8 cellular contexts compared by ENCODE assay signal in the genomic region with DNA sequence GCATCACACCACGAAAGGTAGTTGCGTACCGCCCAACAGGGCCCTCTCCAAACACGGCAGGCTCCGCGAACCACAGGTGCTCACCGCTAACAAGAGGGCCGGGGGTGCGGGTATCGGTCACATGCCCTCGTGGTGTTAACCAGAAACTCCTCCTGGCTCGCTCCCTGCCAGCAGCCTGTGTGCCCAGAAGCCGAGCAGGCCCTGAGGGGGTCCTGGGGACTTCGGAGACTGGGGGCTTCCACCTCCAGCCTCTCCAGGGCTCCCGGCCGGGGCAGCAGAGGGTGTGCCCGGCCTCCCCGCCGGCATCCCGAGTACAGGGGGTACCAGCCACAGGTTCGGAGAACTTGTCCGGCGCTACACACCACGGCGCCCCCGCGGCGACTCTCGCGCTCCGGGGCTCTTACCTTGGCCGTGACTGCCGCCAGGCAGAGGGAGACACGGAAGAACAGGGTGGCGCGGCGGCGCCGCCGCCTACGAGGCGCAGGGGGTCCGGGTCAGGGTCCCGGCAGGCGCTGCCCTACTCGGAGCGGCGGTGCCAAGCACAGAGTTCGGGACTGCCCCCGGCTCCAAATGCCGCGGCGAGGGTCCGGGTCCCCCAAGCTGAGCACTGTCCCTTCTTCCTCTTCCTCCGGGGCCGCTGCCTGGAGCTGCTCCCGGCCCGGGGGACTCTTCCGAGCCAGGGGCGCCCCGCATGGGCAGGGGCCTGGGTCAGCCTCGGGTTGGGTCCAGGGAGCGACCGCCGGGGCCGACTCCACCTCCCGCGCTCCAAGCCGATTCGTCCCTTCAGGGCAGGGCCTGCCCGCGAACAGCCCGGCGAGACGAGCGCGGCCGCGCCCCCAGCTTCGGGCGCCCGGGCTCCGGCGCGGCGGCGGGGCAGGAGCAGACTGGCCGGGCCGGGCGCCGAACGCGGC. TPM values are rescaled to one million over a fixed set of nuclear protein-coding genes. Genes with fewer than 3 reads are reported as not detected.
DNase-seq lines count a peak whose midpoint lies in the region; ATAC-seq, FAIRE-seq and TF ChIP-seq lines count a peak whose summit lies in the region.

A gene (minus strand): TSS at position 886 of the 911 bp plus-strand sequence.

- no peak within 1 kb of the TSS for H3K27ac ChIP-seq in effector memory CD4-positive, alpha-beta T cell (ENCODE audit: insufficient read depth, low read length, poor library complexity, severe bottlenecking)
- H3K27ac ChIP-seq in temporal lobe (ENCODE audit: low read depth, low read length), result peak within 1 kb of the TSS; percentile 65

- H3K27me3 ChIP-seq in effector memory CD4-positive, alpha-beta T cell (replicated peaks; ENCODE audit: control insufficient read depth, insufficient read depth, low read length, poor library complexity, severe bottlenecking), result peaks cover 19% of the 10 kb centered on the region

- peak within 1 kb of the TSS; percentile 94 for H3K4me3 Mint-ChIP-seq in memory B cell

- no peaks in the 10 kb centered on the region for H3K9me3 ChIP-seq in effector memory CD4-positive, alpha-beta T cell (ENCODE audit: control insufficient read depth, low read length)

- peaks cover 7% of the 10 kb centered on the region for H3K4me1 ChIP-seq in effector memory CD4-positive, alpha-beta T cell (ENCODE audit: control insufficient read depth, insufficient read depth, low read length, poor library complexity, severe bottlenecking)

- H3K36me3 ChIP-seq in effector memory CD4-positive, alpha-beta T cell (ENCODE audit: control insufficient read depth, insufficient read depth, low read length), result no peaks in the 10 kb centered on the region

- FAIRE-seq in GM12892 (lab: Jason Lieb, UNC), result peak; percentile 50

- DNase-seq in GM12892 (ENCODE audit: insufficient read length) (no peak), RPMI8226 (peak; percentile 78), memory B cell (ENCODE audit: low spot score in 2 of 2) (peak; percentile 9 to 51), pons (ENCODE audit: low spot score) (no peak), NCI-H524 treated with DMSO at 0.1 percent for 48 hours (lab: John Stamatoyannopoulos, UW) (no peak)
- DNase-seq in effector memory CD4-positive, alpha-beta T cell, result no peak

- peak; percentile 39; the same call in 1 of the 2 replicates for TF ChIP-seq POLR2A in GM12892 (IDR thresholded peaks at IDR 0.05; ENCODE audit: low read depth, low read length)

- ATAC-seq in HG02642 (IDR thresholded peaks at IDR 0.05; ENCODE audit: poor library complexity, unreplicated experiment), result peak; percentile 13
- ATAC-seq in memory B cell (ENCODE audit: low read depth), result peak; percentile 12

- peaks cover 2% of the 10 kb centered on the region for H3K36me3 Mint-ChIP-seq in memory B cell

- H3K4me1 Mint-ChIP-seq in memory B cell, result peaks cover 23% of the 10 kb centered on the region

- H3K9me3 Mint-ChIP-seq in memory B cell, result no peaks in the 10 kb centered on the region

- H3K27me3 Mint-ChIP-seq in memory B cell, result peaks cover 8% of the 10 kb centered on the region

- H3K4me3 ChIP-seq in effector memory CD4-positive, alpha-beta T cell (ENCODE audit: insufficient read depth, low read depth, low read length, poor library complexity, severe bottlenecking), result peak within 1 kb of the TSS; percentile 54

- H3K27ac Mint-ChIP-seq in memory B cell, result peak within 1 kb of the TSS; percentile 8

RNA-seq across cellular contexts. Expression of the gene that starts here (rescaled TPM):
- polyA plus RNA-seq in GM12892 (2012; ENCODE audit: missing spikeins), result 14.4 TPM
- 31.2 TPM for total RNA-seq in temporal lobe

Comparison
In these comparisons a context has a peak if more than half of its experiments do, and no peak if none do; other contexts are left out.
1. DNase-seq: peak in RPMI8226 (single experiment) and memory B cell (2 of 2); none in GM12892 (single experiment), effector memory CD4-positive, alpha-beta T cell (0 of 3), pons (single experiment) and NCI-H524 treated with DMSO at 0.1 percent for 48 hours (single experiment).